In the genomic region with DNA sequence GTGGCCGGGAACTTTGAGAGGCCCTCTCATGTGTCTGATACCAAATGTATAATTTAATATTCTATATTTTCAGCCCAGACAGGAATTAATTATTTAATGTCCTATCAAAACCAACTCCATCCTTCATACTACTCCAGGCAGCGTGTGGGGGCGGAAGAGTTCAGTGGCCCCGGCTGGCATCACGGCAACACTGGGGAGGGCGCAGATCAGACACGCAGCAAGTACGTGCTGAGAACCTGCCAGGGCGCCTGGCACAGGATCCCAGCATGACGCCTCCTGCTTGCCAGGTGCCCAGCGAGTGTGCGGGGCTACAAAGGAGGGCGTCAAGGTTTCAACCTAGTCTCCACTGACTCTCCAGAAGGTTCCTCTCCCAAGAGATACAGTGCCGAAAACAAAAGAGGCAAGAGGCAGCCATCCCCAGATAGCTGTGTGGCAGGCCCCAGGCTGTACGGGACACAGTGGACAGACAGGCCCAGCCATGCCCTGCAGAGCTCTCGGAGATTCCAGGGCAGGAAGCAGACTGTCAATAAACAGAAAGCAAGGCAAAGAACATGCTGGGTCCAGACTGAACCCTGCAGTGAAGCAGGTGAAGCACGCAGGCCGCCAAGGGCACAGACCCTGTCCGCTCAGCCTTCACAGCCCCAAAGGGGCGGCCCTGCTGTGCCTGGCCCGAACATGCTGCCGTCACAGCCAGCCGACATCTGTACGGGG, we compare ENCODE assay signal across 11 cellular contexts.
DNase-seq lines count a peak whose midpoint lies in the region; ATAC-seq and TF ChIP-seq lines count a peak whose summit lies in the region.
"Had no signal": no experiment of that assay in that cellular context is flagged by ENCODE, and none has a peak within 500 bp of the region (broad histone marks: within the 10 kb centered on the region; RNA-seq: fewer than 3 reads in every experiment).

No MANE protein-coding gene starts in this region.

- POLR2A ChIA-PET in RWPE1 (lab: Yijun Ruan, JAX; ENCODE audit: low non-redundant PET) = interaction anchor here (1.0 to 1.4 kb wide), 2 partner anchors 25 to 112 kb away, joined by 3 read pairs; no protein-coding TSS in a partner anchor
- POLR2A ChIA-PET in naive thymus-derived CD4-positive, alpha-beta T cell (lab: Charles Lee) = no interaction called here

- H3K9me3 Mint-ChIP-seq in stimulated activated naive B cell treated with anti-CD40 and anti-IgM and Interleukin-4, amounts not matched to agents 10 μg/mL and 1 μg/mL and 100 μg/mL, for 72 hours = no peaks in the 10 kb centered on the region
- H3K9me3 Mint-ChIP-seq in naive thymus-derived CD4-positive, alpha-beta T cell = no peaks in the 10 kb centered on the region
- H3K9me3 Mint-ChIP-seq: activated T-cell treated with anti-CD3 and anti-CD28 coated beads, Interleukin-2, amount 50 U/mL, for 4 hours had no signal

- H3K79me2 ChIP-seq in hepatocyte = peaks cover 99% of the 10 kb centered on the region

- H3K36me3 Mint-ChIP-seq in stimulated activated naive B cell treated with anti-CD40 and anti-IgM and Interleukin-4, amounts not matched to agents 10 μg/mL and 1 μg/mL and 100 μg/mL, for 72 hours = peaks cover 9 to 20% of the 10 kb centered on the region in 2 donors
- no peaks in the 10 kb centered on the region for H3K36me3 Mint-ChIP-seq in naive thymus-derived CD4-positive, alpha-beta T cell

- CTCF ChIA-PET in RWPE1 (lab: Yijun Ruan, JAX) = interaction anchor here (1.0 to 1.2 kb wide), 2 partner anchors 113 to 257 kb away, joined by 3 to 4 read pairs; no protein-coding TSS in a partner anchor
- CTCF ChIA-PET in naive thymus-derived CD4-positive, alpha-beta T cell (lab: Charles Lee) = no interaction called here

- intact Hi-C loops in naive thymus-derived CD4-positive, alpha-beta T cell (cut with micrococcal nuclease) = no loop called here

- H2AFZ ChIP-seq in hepatocyte = no peak overlapping the region

- no peak overlapping the region for H3K4me3 Mint-ChIP-seq in stimulated activated naive B cell treated with anti-CD40 and anti-IgM and Interleukin-4, amounts not matched to agents 10 μg/mL and 1 μg/mL and 100 μg/mL, for 72 hours
- no peak overlapping the region for H3K4me3 Mint-ChIP-seq in naive thymus-derived CD4-positive, alpha-beta T cell
- H3K4me3 Mint-ChIP-seq: activated T-cell treated with anti-CD3 and anti-CD28 coated beads, Interleukin-2, amount 50 U/mL, for 4 hours had no signal

- peak; percentile 67 for DNase-seq in NCI-H748 (lab: John Stamatoyannopoulos, UW; ENCODE audit: unreplicated experiment)
- DNase-seq in NCI-H748 treated with DMSO at 0.1 percent for 48 hours (lab: John Stamatoyannopoulos, UW) = no peak
- peak; percentile 75 for DNase-seq in RWPE1 (ENCODE audit: low spot score)
- DNase-seq in hepatocyte (ENCODE audit: low spot score) = no peak
- no peak for DNase-seq in stimulated activated naive B cell treated with anti-CD40 and anti-IgM and Interleukin-4, amounts not matched to agents 10 μg/mL and 1 μg/mL and 100 μg/mL, for 72 hours
- no peak for DNase-seq in naive thymus-derived CD4-positive, alpha-beta T cell
- no peak for DNase-seq in cerebellar cortex (ENCODE audit: low spot score)
- DNase-seq: activated T-cell treated with anti-CD3 and anti-CD28 coated beads, Interleukin-2, amount 50 U/mL, for 4 hours; occipital lobe; stimulated activated CD4-positive, alpha-beta T cell treated with anti-CD3 and anti-CD28 coated beads, Interleukin-2, amount 100 ng/mL, for 48 hours had no signal

- TF ChIP-seq CTCF in RWPE1 (conservative IDR thresholded peaks at IDR 0.05; ENCODE audit: low read depth) = no peak
- no peak for TF ChIP-seq CTCF in hepatocyte (IDR thresholded peaks at IDR 0.05; ENCODE audit: poor library complexity)

- no peak for ATAC-seq in stimulated activated naive B cell treated with anti-CD40 and anti-IgM and Interleukin-4, amounts not matched to agents 10 μg/mL and 1 μg/mL and 100 μg/mL, for 72 hours (replicated peaks)
- ATAC-seq in naive thymus-derived CD4-positive, alpha-beta T cell = no peak
- no peak for ATAC-seq in HG02938 (IDR thresholded peaks at IDR 0.05; ENCODE audit: unreplicated experiment)
- ATAC-seq: activated T-cell treated with anti-CD3 and anti-CD28 coated beads, Interleukin-2, amount 50 U/mL, for 4 hours had no signal

- H3K4me1 Mint-ChIP-seq in stimulated activated naive B cell treated with anti-CD40 and anti-IgM and Interleukin-4, amounts not matched to agents 10 μg/mL and 1 μg/mL and 100 μg/mL, for 72 hours = peaks cover 24 to 68% of the 10 kb centered on the region in 2 donors
- H3K4me1 Mint-ChIP-seq in naive thymus-derived CD4-positive, alpha-beta T cell = peaks cover 0 to 2% (median 0%) of the 10 kb centered on the region in 7 donors

- H3K36me3 ChIP-seq in hepatocyte (replicated peaks; ENCODE audit: insufficient read depth, low read depth) = no peaks in the 10 kb centered on the region
- H3K36me3 ChIP-seq in naive thymus-derived CD4-positive, alpha-beta T cell (ENCODE audit: control insufficient read depth in 2 of 3, insufficient read depth in 3 of 3, low read length in 3 of 3) = no peaks in the 10 kb centered on the region

- H3K27me3 ChIP-seq in hepatocyte = no peaks in the 10 kb centered on the region
- H3K27me3 ChIP-seq in naive thymus-derived CD4-positive, alpha-beta T cell (ENCODE audit: control insufficient read depth in 2 of 2, insufficient read depth in 2 of 2, low read length in 2 of 2) = no peaks in the 10 kb centered on the region

- H3K27ac Mint-ChIP-seq in stimulated activated naive B cell treated with anti-CD40 and anti-IgM and Interleukin-4, amounts not matched to agents 10 μg/mL and 1 μg/mL and 100 μg/mL, for 72 hours = peak overlapping the region; percentile 31
- H3K27ac Mint-ChIP-seq in naive thymus-derived CD4-positive, alpha-beta T cell = no peak overlapping the region

- H3K27ac ChIP-seq in RWPE1 (peak overlapping the region; percentile 100), hepatocyte (peak overlapping the region; percentile 64)
- no peak overlapping the region for H3K27ac ChIP-seq in naive thymus-derived CD4-positive, alpha-beta T cell (ENCODE audit: low read depth, low read length)

- H3K4me1 ChIP-seq in hepatocyte (ENCODE audit: insufficient read depth) = peaks cover 41% of the 10 kb centered on the region
- H3K4me1 ChIP-seq in naive thymus-derived CD4-positive, alpha-beta T cell (ENCODE audit: control insufficient read depth in 2 of 2, insufficient read depth in 2 of 2, low read length in 2 of 2) = no peaks in the 10 kb centered on the region

- H3K4me3 ChIP-seq in hepatocyte = no peak overlapping the region
- H3K4me3 ChIP-seq in naive thymus-derived CD4-positive, alpha-beta T cell (ENCODE audit: low read length) = no peak overlapping the region

- H4K20me1 ChIP-seq in hepatocyte (ENCODE audit: insufficient read depth, poor library complexity, severe bottlenecking) = peaks cover 15% of the 10 kb centered on the region

- H3K27me3 Mint-ChIP-seq in stimulated activated naive B cell treated with anti-CD40 and anti-IgM and Interleukin-4, amounts not matched to agents 10 μg/mL and 1 μg/mL and 100 μg/mL, for 72 hours = no peaks in the 10 kb centered on the region
- H3K27me3 Mint-ChIP-seq in naive thymus-derived CD4-positive, alpha-beta T cell = no peaks in the 10 kb centered on the region

- no peaks in the 10 kb centered on the region for H3K9me3 ChIP-seq in hepatocyte (ENCODE audit: low read depth)
- H3K9me3 ChIP-seq in naive thymus-derived CD4-positive, alpha-beta T cell (ENCODE audit: control insufficient read depth in 2 of 3, low read length in 3 of 3) = no peaks in the 10 kb centered on the region

- H3K9me2 ChIP-seq in hepatocyte (replicated peaks; ENCODE audit: insufficient read depth) = no peaks in the 10 kb centered on the region

- 87% methylated on average over 24 of the region's 24 CpGs for WGBS in hepatocyte (ENCODE audit: low lambda C conversion rate, missing lambda C conversion rate)

- no peak overlapping the region for H3K4me2 ChIP-seq in hepatocyte

Comparison
In these comparisons a context has a peak if more than half of its experiments do, and no peak if none do; other contexts are left out.
1. DNase-seq: peak in NCI-H748 (single experiment) and RWPE1 (single experiment); none in NCI-H748 treated with DMSO at 0.1 percent for 48 hours (single experiment), hepatocyte (single experiment), stimulated activated naive B cell treated with anti-CD40 and anti-IgM and Interleukin-4, amounts not matched to agents 10 μg/mL and 1 μg/mL and 100 μg/mL, for 72 hours (single experiment), naive thymus-derived CD4-positive, alpha-beta T cell (0 of 9) and cerebellar cortex (single experiment).